Comparison of ENCODE assay signal across 19 cellular contexts in genomic region chr10:12081879-12082560, GRCh38. TPM values are rescaled to one million over a fixed set of nuclear protein-coding genes. Genes with fewer than 3 reads are reported as not detected.
DNase-seq lines count a peak whose midpoint lies in the region; ATAC-seq and TF ChIP-seq lines count a peak whose summit lies in the region.
"Had no signal": no experiment of that assay in that cellular context is flagged by ENCODE, and none has a peak within 500 bp of the region (broad histone marks: within the 10 kb centered on the region; RNA-seq: fewer than 3 reads in every experiment).

No MANE protein-coding gene starts in this region.

- H3K36me3 ChIP-seq in breast epithelium (peaks cover 7% of the 10 kb centered on the region), fibroblast of lung (ENCODE audit: control insufficient read depth, insufficient read depth, low read length) (no peaks in the 10 kb centered on the region)
- H3K36me3 ChIP-seq: ovary had no signal

- peaks cover 63% of the 10 kb centered on the region for H3K36me3 Mint-ChIP-seq in MCF 10A (ENCODE audit: insufficient read depth, unreplicated experiment)
- peaks cover 39% of the 10 kb centered on the region for H3K36me3 Mint-ChIP-seq in WTC11
- H3K36me3 Mint-ChIP-seq in immature natural killer cell, result peaks cover 3 to 17% (median 10%) of the 10 kb centered on the region in 3 donors
- peaks cover 51% of the 10 kb centered on the region for H3K36me3 Mint-ChIP-seq in activated T-helper 17 cell treated with anti-CD3 and anti-CD28 coated beads, Interleukin-2, amount 50 U/mL, for 72 hours (ENCODE audit: low read depth)

- H3K9me3 ChIP-seq in breast epithelium (no peaks in the 10 kb centered on the region), fibroblast of lung (ENCODE audit: control insufficient read depth, insufficient read depth, low read depth, low read length) (no peaks in the 10 kb centered on the region)
- H3K9me3 ChIP-seq: ovary, SJCRH30, transverse colon had no signal

- TF ChIP-seq POLR2A in breast epithelium (IDR thresholded peaks at IDR 0.05), result no peak

- H3K4me3 ChIP-seq in breast epithelium, result no peak overlapping the region
- no peak overlapping the region for H3K4me3 ChIP-seq in fibroblast of lung (replicated peaks in 1 of 4; ENCODE audit: control extremely low read depth in 1 of 4, insufficient read depth in 1 of 4, low read depth in 3 of 4, low read length in 4 of 4)
- H3K4me3 ChIP-seq: ovary, SJCRH30, skin epidermis, transverse colon had no signal

- H3K27me3 ChIP-seq in breast epithelium (no peaks in the 10 kb centered on the region), fibroblast of lung (ENCODE audit: control insufficient read depth, insufficient read depth, low read length) (no peaks in the 10 kb centered on the region)
- H3K27me3 ChIP-seq: ovary, SJCRH30, transverse colon had no signal

- DNase-seq in MCF 10A (ENCODE audit: unreplicated experiment) (peak; percentile 14), breast epithelium (ENCODE audit: low spot score in 2 of 2) (no peak), WTC11 (ENCODE audit: low spot score) (no peak), fibroblast of lung (ENCODE audit: low read depth in 2 of 2) (peak; percentile 42 to 87), immature natural killer cell (no peak)
- no peak for DNase-seq in activated CD4-positive, alpha-beta T cell treated with anti-CD3 and anti-CD28 coated beads for 48 hours
- DNase-seq: activated CD4-positive, alpha-beta T cell treated with anti-CD3 and anti-CD28 coated beads, Interleukin-2, amount 10 ng/mL, durations not matched to agents 24 days and 14 days; activated naive CD8-positive, alpha-beta T cell treated with anti-CD3 and anti-CD28 coated beads, Interleukin-2, amount 10 ng/mL, durations not matched to agents 7 days and 5 days; hypothalamus; NCI-H146; NCI-H226; ovary; SJCRH30; stimulated activated naive CD4-positive, alpha-beta T cell; T1000; transverse colon had no signal

- H3K27ac Mint-ChIP-seq in MCF 10A (ENCODE audit: low read depth, unreplicated experiment), result no peak overlapping the region
- H3K27ac Mint-ChIP-seq in WTC11, result no peak overlapping the region
- H3K27ac Mint-ChIP-seq in immature natural killer cell, result no peak overlapping the region
- H3K27ac Mint-ChIP-seq in activated T-helper 17 cell treated with anti-CD3 and anti-CD28 coated beads, Interleukin-2, amount 50 U/mL, for 72 hours, result no peak overlapping the region
- H3K27ac Mint-ChIP-seq: activated CD4-positive, alpha-beta T cell treated with anti-CD3 and anti-CD28 coated beads, Interleukin-2, amount 10 ng/mL, durations not matched to agents 24 days and 14 days; activated naive CD8-positive, alpha-beta T cell treated with anti-CD3 and anti-CD28 coated beads, Interleukin-2, amount 10 ng/mL, durations not matched to agents 7 days and 5 days had no signal

- H3K27me3 Mint-ChIP-seq in MCF 10A (ENCODE audit: insufficient read depth, unreplicated experiment), result no peaks in the 10 kb centered on the region
- no peaks in the 10 kb centered on the region for H3K27me3 Mint-ChIP-seq in WTC11 (ENCODE audit: low read depth)
- H3K27me3 Mint-ChIP-seq in immature natural killer cell (ENCODE audit: low read depth in 3 of 3), result no peaks in the 10 kb centered on the region
- no peaks in the 10 kb centered on the region for H3K27me3 Mint-ChIP-seq in activated T-helper 17 cell treated with anti-CD3 and anti-CD28 coated beads, Interleukin-2, amount 50 U/mL, for 72 hours
- H3K27me3 Mint-ChIP-seq: activated CD4-positive, alpha-beta T cell treated with anti-CD3 and anti-CD28 coated beads, Interleukin-2, amount 10 ng/mL, durations not matched to agents 24 days and 14 days; activated naive CD8-positive, alpha-beta T cell treated with anti-CD3 and anti-CD28 coated beads, Interleukin-2, amount 10 ng/mL, durations not matched to agents 7 days and 5 days had no signal

- H3K4me3 Mint-ChIP-seq in MCF 10A (ENCODE audit: unreplicated experiment), result no peak overlapping the region
- H3K4me3 Mint-ChIP-seq in WTC11, result no peak overlapping the region
- no peak overlapping the region for H3K4me3 Mint-ChIP-seq in immature natural killer cell
- H3K4me3 Mint-ChIP-seq in activated T-helper 17 cell treated with anti-CD3 and anti-CD28 coated beads, Interleukin-2, amount 50 U/mL, for 72 hours, result no peak overlapping the region
- H3K4me3 Mint-ChIP-seq: activated CD4-positive, alpha-beta T cell treated with anti-CD3 and anti-CD28 coated beads, Interleukin-2, amount 10 ng/mL, durations not matched to agents 24 days and 14 days; activated naive CD8-positive, alpha-beta T cell treated with anti-CD3 and anti-CD28 coated beads, Interleukin-2, amount 10 ng/mL, durations not matched to agents 7 days and 5 days had no signal

- no TSS peak for BruUV-seq in MCF 10A (replicated peaks; lab: Mats Ljungman, UMichigan)

- H2AFZ ChIP-seq in fibroblast of lung (ENCODE audit: low read length), result no peak overlapping the region

- H3K79me2 ChIP-seq in fibroblast of lung (ENCODE audit: control insufficient read depth, insufficient read depth, low read length), result no peaks in the 10 kb centered on the region

- CTCF ChIA-PET in MCF 10A (lab: Yijun Ruan, JAX) (no interaction called here), WTC11 (lab: Charles Lee) (interaction anchor here (0.7 kb wide), 1 partner anchor 95 kb away, joined by 3 read pairs; no protein-coding TSS in a partner anchor)

- H3K4me1 Mint-ChIP-seq in MCF 10A (ENCODE audit: insufficient read depth, unreplicated experiment) (no peaks in the 10 kb centered on the region), WTC11 (no peaks in the 10 kb centered on the region; the same call in 1 of the 2 replicates), immature natural killer cell (peaks cover 0 to 5% of the 10 kb centered on the region in 2 donors)
- no peaks in the 10 kb centered on the region for H3K4me1 Mint-ChIP-seq in activated T-helper 17 cell treated with anti-CD3 and anti-CD28 coated beads, Interleukin-2, amount 50 U/mL, for 72 hours

- no peak overlapping the region for H3K4me2 ChIP-seq in fibroblast of lung (ENCODE audit: extremely low read depth, insufficient read depth, low read length)

- intact Hi-C loops in MCF 10A (cut with micrococcal nuclease) (no loop called here), breast epithelium (cut with DNase I; ENCODE audit: low total_unique reads) (no loop called here)

- H3K27ac ChIP-seq in breast epithelium, result no peak overlapping the region
- H3K27ac ChIP-seq in fibroblast of lung (ENCODE audit: insufficient read depth, low read length), result no peak overlapping the region
- H3K27ac ChIP-seq: ovary, SJCRH30, skin epidermis, transverse colon had no signal

- TF ChIP-seq CTCF in MCF 10A (IDR thresholded peaks at IDR 0.05; ENCODE audit: unreplicated experiment) (no peak), breast epithelium (IDR thresholded peaks at IDR 0.05) (no peak), WTC11 (IDR thresholded peaks at IDR 0.05) (no peak), fibroblast of lung (conservative IDR thresholded peaks at IDR 0.05 in 1 of 2, IDR thresholded peaks at IDR 0.05 in 1 of 2; ENCODE audit: low read depth in 1 of 2, low read length in 2 of 2) (no peak)

- H3K9ac ChIP-seq in fibroblast of lung (ENCODE audit: insufficient read depth, low read length), result no peak overlapping the region

- H4K20me1 ChIP-seq in fibroblast of lung (ENCODE audit: control insufficient read depth, extremely low read depth, insufficient read depth, low read length), result no peaks in the 10 kb centered on the region

- no peaks in the 10 kb centered on the region for H3K4me1 ChIP-seq in breast epithelium
- no peaks in the 10 kb centered on the region for H3K4me1 ChIP-seq in fibroblast of lung (ENCODE audit: control insufficient read depth, extremely low read depth, insufficient read depth, low read length)
- H3K4me1 ChIP-seq: SJCRH30, transverse colon had no signal

- ATAC-seq in WTC11, result no peak
- no peak for ATAC-seq in activated T-helper 17 cell treated with anti-CD3 and anti-CD28 coated beads, Interleukin-2, amount 50 U/mL, for 72 hours (replicated peaks)
- no peak for ATAC-seq in GM19351 (IDR thresholded peaks at IDR 0.05; ENCODE audit: unreplicated experiment)

- POLR2A ChIA-PET in MCF 10A (lab: Yijun Ruan, JAX) (interaction anchor here (1.3 kb wide), 1 partner anchor 12 kb away, joined by 3 read pairs; no protein-coding TSS in a partner anchor), WTC11 (lab: Charles Lee) (interaction anchor here (0.6 to 0.7 kb wide), 3 partner anchors 11 to 1125 kb away, joined by 3 to 7 read pairs (median 6); no protein-coding TSS in a partner anchor)

- H3K9me3 Mint-ChIP-seq in MCF 10A (ENCODE audit: unreplicated experiment) (no peaks in the 10 kb centered on the region), WTC11 (no peaks in the 10 kb centered on the region), immature natural killer cell (no peaks in the 10 kb centered on the region)
- no peaks in the 10 kb centered on the region for H3K9me3 Mint-ChIP-seq in activated T-helper 17 cell treated with anti-CD3 and anti-CD28 coated beads, Interleukin-2, amount 50 U/mL, for 72 hours
- H3K9me3 Mint-ChIP-seq: activated CD4-positive, alpha-beta T cell treated with anti-CD3 and anti-CD28 coated beads, Interleukin-2, amount 10 ng/mL, durations not matched to agents 24 days and 14 days; activated naive CD8-positive, alpha-beta T cell treated with anti-CD3 and anti-CD28 coated beads, Interleukin-2, amount 10 ng/mL, durations not matched to agents 7 days and 5 days had no signal

RNA-seq across cellular contexts. Expression of gene DHTKD1, which starts 13.3 kb away (rescaled TPM):
- total RNA-seq in MCF 10A (2022) (16.0 and 17.3 TPM in 2 replicates), breast epithelium (10 to 100 TPM; 22.3 to 35.7 (median 31.9) TPM), WTC11 (2021) (57.9 to 70.6 TPM (median 66.3 TPM) in 3 replicates), fibroblast of lung (20.0 and 23.1 TPM in 2 replicates)
- polyA plus RNA-seq in fibroblast of lung (20.5 and 27.4 TPM in 2 replicates), immature natural killer cell (1 to 10 TPM; 5.0 to 9.1 (median 7.8) TPM)
- polyA plus RNA-seq in fibroblast of lung (2012), result 5.4 and 7.8 TPM in 2 replicates
- 10.9 and 66.8 TPM in 2 replicates for polyA minus RNA-seq in fibroblast of lung (ENCODE audit: low replicate concordance)
- 10 to 100 TPM; 19.1 to 20.9 TPM for total RNA-seq in activated T-helper 17 cell treated with anti-CD3 and anti-CD28 coated beads, Interleukin-2, amount 50 U/mL, for 72 hours

RNA-seq across cellular contexts. Expression of gene UPF2, which starts 39.4 kb away (rescaled TPM):
- 24.3 and 24.7 TPM in 2 replicates for total RNA-seq in MCF 10A (2022)
- 10 to 100 TPM; 22.4 to 32.9 (median 29.2) TPM for total RNA-seq in breast epithelium
- total RNA-seq in WTC11 (2021), result 24.3 to 26.0 TPM (median 25.6 TPM) in 3 replicates
- total RNA-seq in fibroblast of lung, result 16.4 and 22.6 TPM in 2 replicates
- polyA plus RNA-seq in fibroblast of lung, result 17.0 and 20.8 TPM in 2 replicates
- polyA plus RNA-seq in fibroblast of lung (2012), result 17.3 and 19.5 TPM in 2 replicates
- 1.3 and 3.0 TPM in 2 replicates for polyA minus RNA-seq in fibroblast of lung (ENCODE audit: low replicate concordance)
- 10 to 100 TPM in 2 of 3 donors, 1 to 10 TPM in 1; 3.1 to 19.8 (median 12.9) TPM for polyA plus RNA-seq in immature natural killer cell
- 10 to 100 TPM; 41.5 to 52.4 TPM for total RNA-seq in activated T-helper 17 cell treated with anti-CD3 and anti-CD28 coated beads, Interleukin-2, amount 50 U/mL, for 72 hours

RNA-seq across cellular contexts. Expression of gene SEC61A2, which starts 47.5 kb away (rescaled TPM):
- total RNA-seq in MCF 10A (2022) (11.4 and 17.4 TPM in 2 replicates), breast epithelium (10 to 100 TPM in 2 of 3 donors, 1 to 10 TPM in 1; 6.2 to 15.7 (median 10.2) TPM), WTC11 (2021) (14.5 to 19.0 TPM (median 16.3 TPM) in 3 replicates), fibroblast of lung (5.6 and 9.2 TPM in 2 replicates)
- polyA plus RNA-seq in fibroblast of lung (12.6 and 12.8 TPM in 2 replicates), immature natural killer cell (1 to 10 TPM; 1.8 to 6.8 (median 2.7) TPM)
- 5.0 and 6.9 TPM in 2 replicates for polyA plus RNA-seq in fibroblast of lung (2012)
- 17.6 TPM in 1 of 2 replicates, not detected in the other for polyA minus RNA-seq in fibroblast of lung (ENCODE audit: low replicate concordance)
- 10 to 100 TPM; 16.0 to 22.3 TPM for total RNA-seq in activated T-helper 17 cell treated with anti-CD3 and anti-CD28 coated beads, Interleukin-2, amount 50 U/mL, for 72 hours

Comparison
In these comparisons a context has a peak if more than half of its experiments do, and no peak if none do; other contexts are left out.
1. DNase-seq: peak in MCF 10A (single experiment) and fibroblast of lung (2 of 2); none in breast epithelium (0 of 2), WTC11 (single experiment), immature natural killer cell (0 of 3) and activated CD4-positive, alpha-beta T cell treated with anti-CD3 and anti-CD28 coated beads for 48 hours (single experiment).